In the genomic region with DNA sequence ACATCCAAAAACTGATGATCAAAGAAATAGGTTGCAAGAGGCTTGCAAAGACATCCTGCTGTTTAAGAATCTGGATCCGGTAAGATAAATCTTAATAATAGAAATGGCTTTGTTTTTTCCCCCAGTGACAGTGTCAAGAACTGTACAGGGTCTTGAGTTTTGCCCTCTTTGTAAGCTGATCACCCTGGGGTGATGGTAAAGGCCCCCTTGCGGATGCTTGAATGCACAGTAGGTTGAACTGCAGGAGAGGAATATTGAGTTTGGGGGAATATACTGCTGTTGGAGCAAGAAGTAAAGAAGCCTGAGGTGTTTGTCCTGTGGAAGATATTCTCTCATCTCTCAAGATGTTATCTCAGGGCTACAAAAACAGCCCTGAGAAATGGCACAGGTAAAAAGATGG, we compare ENCODE assay signal across 35 cellular contexts.
"Had no signal": no experiment of that assay in that cellular context is flagged by ENCODE, and none has a peak within 500 bp of the region (broad histone marks: within the 10 kb centered on the region; RNA-seq: fewer than 3 reads in every experiment).

No MANE protein-coding gene starts in this region.

- H3K4me2 ChIP-seq: SK-N-SH had no signal

- H3K4me1 ChIP-seq: SJSA1 had no signal

- H3K9me3 Mint-ChIP-seq: activated B cell treated with CpG ODN at 0.5 μM for 24 hours; activated CD4-positive, alpha-beta memory T cell treated with anti-CD3 and anti-CD28 coated beads for 36 hours; activated naive CD4-positive, alpha-beta T cell treated with anti-CD3 and anti-CD28 coated beads, Interleukin-2, amount 50 U/mL, for 24 hours; activated T-cell treated with anti-CD3 and anti-CD28 coated beads, Interleukin-2, amount 50 U/mL, for 72 hours; activated T-helper 17 cell treated with anti-CD3 and anti-CD28 coated beads, Interleukin-2, amount 50 U/mL, for 72 hours; brain had no signal

- H3K36me3 ChIP-seq: MG63, Peyer's patch, SJSA1 had no signal

- H3K27me3 ChIP-seq: MG63, Peyer's patch, SJSA1 had no signal

- DNase-seq: activated B cell treated with CpG ODN at 0.5 μM for 24 hours; activated CD4-positive, alpha-beta memory T cell treated with anti-CD3 and anti-CD28 coated beads for 36 hours; activated CD4-positive, alpha-beta T cell treated with anti-CD3 and anti-CD28 coated beads for 4 hours; activated CD4-positive, alpha-beta T cell treated with anti-CD3 and anti-CD28 coated beads, Interleukin-2, amount 50 U/mL, for 1 hour; activated CD4-positive, CD25-positive, alpha-beta regulatory T cell treated with anti-CD3 and anti-CD28 coated beads, Interleukin-2, amount 50 U/mL, for 72 hours; activated CD8-positive, alpha-beta memory T cell treated with anti-CD3 and anti-CD28 coated beads for 24 hours; activated CD8-positive, alpha-beta memory T cell treated with anti-CD3 and anti-CD28 coated beads, Interleukin-2, amount 10 ng/mL, durations not matched to agents 7 days and 5 days; activated effector memory CD4-positive, alpha-beta T cell treated with anti-CD3 and anti-CD28 coated beads, Interleukin-2, amount 50 U/mL, for 16 hours; activated naive CD4-positive, alpha-beta T cell; activated T-cell treated with anti-CD3 and anti-CD28 coated beads, Interleukin-2, amount 50 U/mL, for 1 hour; activated T-cell treated with anti-CD3 and anti-CD28 coated beads, Interleukin-2, amount 50 U/mL, for 72 hours; anterior cingulate cortex; central memory CD4-positive, alpha-beta T cell; Kasumi-1; KG1; MG63; NCI-H1048; NCI-H1105 treated with DMSO at 0.1 percent for 48 hours; NCI-H1436 treated with DMSO at 0.1 percent for 48 hours; NCI-H1694 treated with DMSO at 0.1 percent for 48 hours; NCI-H2029; NCI-H345; NCI-H524 treated with DMSO at 0.1 percent for 48 hours; PC-3; Peyer's patch; RPMI8226; SHP77 treated with DMSO at 0.1 percent for 48 hours; SK-N-SH; T-helper 2 cell; T-helper 9 cell had no signal

- H3K27me3 Mint-ChIP-seq: activated B cell treated with CpG ODN at 0.5 μM for 24 hours; activated CD4-positive, alpha-beta memory T cell treated with anti-CD3 and anti-CD28 coated beads for 36 hours; activated CD8-positive, alpha-beta memory T cell treated with anti-CD3 and anti-CD28 coated beads, Interleukin-2, amount 10 ng/mL, durations not matched to agents 7 days and 5 days; activated naive CD4-positive, alpha-beta T cell treated with anti-CD3 and anti-CD28 coated beads, Interleukin-2, amount 50 U/mL, for 24 hours; activated T-helper 17 cell treated with anti-CD3 and anti-CD28 coated beads, Interleukin-2, amount 50 U/mL, for 72 hours; brain had no signal

- H3K27ac ChIP-seq: Peyer's patch, SJSA1, VCaP had no signal

- H3K36me3 Mint-ChIP-seq: activated CD4-positive, alpha-beta memory T cell treated with anti-CD3 and anti-CD28 coated beads for 36 hours; activated naive CD4-positive, alpha-beta T cell treated with anti-CD3 and anti-CD28 coated beads, Interleukin-2, amount 50 U/mL, for 24 hours had no signal

- H3K27ac Mint-ChIP-seq: activated B cell treated with CpG ODN at 0.5 μM for 24 hours; activated CD4-positive, alpha-beta memory T cell treated with anti-CD3 and anti-CD28 coated beads for 36 hours; activated CD8-positive, alpha-beta memory T cell treated with anti-CD3 and anti-CD28 coated beads, Interleukin-2, amount 10 ng/mL, durations not matched to agents 7 days and 5 days; activated naive CD4-positive, alpha-beta T cell treated with anti-CD3 and anti-CD28 coated beads, Interleukin-2, amount 50 U/mL, for 24 hours; activated T-cell treated with anti-CD3 and anti-CD28 coated beads, Interleukin-2, amount 50 U/mL, for 72 hours; activated T-helper 17 cell treated with anti-CD3 and anti-CD28 coated beads, Interleukin-2, amount 50 U/mL, for 72 hours; brain had no signal

- ATAC-seq: activated CD8-positive, alpha-beta memory T cell treated with anti-CD3 and anti-CD28 coated beads, Interleukin-2, amount 10 ng/mL, durations not matched to agents 7 days and 5 days; activated T-cell treated with anti-CD3 and anti-CD28 coated beads, Interleukin-2, amount 50 U/mL, for 72 hours; activated T-helper 17 cell treated with anti-CD3 and anti-CD28 coated beads, Interleukin-2, amount 50 U/mL, for 72 hours; PC-3 had no signal

- H3K4me3 ChIP-seq: MG63, Peyer's patch, SJSA1 had no signal

- H3K4me3 Mint-ChIP-seq: activated B cell treated with CpG ODN at 0.5 μM for 24 hours; activated CD4-positive, alpha-beta memory T cell treated with anti-CD3 and anti-CD28 coated beads for 36 hours; activated CD8-positive, alpha-beta memory T cell treated with anti-CD3 and anti-CD28 coated beads, Interleukin-2, amount 10 ng/mL, durations not matched to agents 7 days and 5 days; activated naive CD4-positive, alpha-beta T cell treated with anti-CD3 and anti-CD28 coated beads, Interleukin-2, amount 50 U/mL, for 24 hours; activated T-cell treated with anti-CD3 and anti-CD28 coated beads, Interleukin-2, amount 50 U/mL, for 72 hours; activated T-helper 17 cell treated with anti-CD3 and anti-CD28 coated beads, Interleukin-2, amount 50 U/mL, for 72 hours; brain had no signal

- H3K9me2 ChIP-seq: SK-N-SH had no signal

- H3K9me3 ChIP-seq: MG63, Peyer's patch, SJSA1, SK-N-SH had no signal
